Comparison of ENCODE assay signal across 8 cellular contexts in the genomic region with DNA sequence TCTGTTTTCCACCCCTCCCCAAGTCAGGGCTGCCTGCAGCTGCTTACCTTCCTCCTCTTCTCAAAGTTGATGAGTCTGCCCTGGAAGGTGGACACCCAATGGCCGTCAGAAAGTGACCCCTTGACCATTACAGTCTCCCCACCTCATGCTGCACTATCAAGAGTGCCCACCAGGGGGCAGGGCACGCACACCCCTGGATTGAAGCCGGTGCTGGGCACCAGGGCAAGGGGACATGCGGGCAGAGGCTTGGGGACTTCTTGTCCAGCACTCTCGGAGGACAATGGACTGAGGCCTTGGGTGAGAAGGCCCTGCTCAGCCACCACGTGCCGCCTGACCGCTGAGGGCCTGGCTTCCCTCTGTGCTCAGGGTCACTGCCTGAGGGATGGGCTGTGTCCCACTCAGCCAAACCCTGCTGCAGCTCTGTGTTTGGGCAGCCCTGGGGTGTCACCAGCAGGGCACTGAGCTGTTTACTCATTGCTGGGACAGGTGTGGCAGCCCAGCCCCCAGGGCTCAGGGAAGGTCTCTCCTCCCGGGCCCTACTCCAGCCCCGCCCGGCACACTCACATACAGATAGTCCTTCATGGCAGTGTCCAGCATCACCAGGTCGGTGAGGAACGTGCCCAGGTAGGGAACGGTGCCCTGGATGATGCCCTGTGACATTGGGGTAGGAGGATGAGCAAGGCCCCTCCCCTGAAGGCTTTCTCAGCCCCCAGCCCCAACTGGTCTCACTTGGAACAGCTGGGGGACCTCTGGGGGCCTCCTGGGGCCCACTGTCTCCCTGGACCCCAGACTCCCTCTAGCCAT. TPM values are rescaled to one million over a fixed set of nuclear protein-coding genes. Genes with fewer than 3 reads are reported as not detected.
A peak's percentile ranks its signal among the peaks of the same experiment; 100 is the strongest.
DNase-seq lines count a peak whose midpoint lies in the region; ATAC-seq and TF ChIP-seq lines count a peak whose summit lies in the region.

No MANE protein-coding gene starts in this region.

- H3K27me3 ChIP-seq in GM06990 (replicated peaks; ENCODE audit: control insufficient read depth, insufficient read depth, low read length) (no peaks in the 10 kb centered on the region), vagina (no peaks in the 10 kb centered on the region)
- no peaks in the 10 kb centered on the region for H3K27me3 ChIP-seq in naive thymus-derived CD4-positive, alpha-beta T cell (ENCODE audit: control insufficient read depth in 2 of 2, insufficient read depth in 2 of 2, low read length in 2 of 2)

- peak overlapping the region in 1 of 10 donors; percentile 45 for H3K4me3 Mint-ChIP-seq in naive thymus-derived CD4-positive, alpha-beta T cell

- peak; percentile 91 for TF ChIP-seq CTCF in GM06990 (IDR thresholded peaks at IDR 0.05; ENCODE audit: insufficient read depth, low read length, poor library complexity, severe bottlenecking)
- peak; percentile 82 for TF ChIP-seq CTCF in NB4 (IDR thresholded peaks at IDR 0.05; ENCODE audit: low read depth, low read length)
- TF ChIP-seq CTCF in vagina (IDR thresholded peaks at IDR 0.05) = peak; percentile 94 to 98 (median 95)

- POLR2A ChIA-PET in naive thymus-derived CD4-positive, alpha-beta T cell (lab: Charles Lee) = interaction anchor here (0.5 to 2.4 kb wide), 5 partner anchors 15 to 46 kb away, joined by 3 to 13 read pairs (median 4); no protein-coding TSS in a partner anchor

- H3K27me3 Mint-ChIP-seq in naive thymus-derived CD4-positive, alpha-beta T cell = no peaks in the 10 kb centered on the region

- intact Hi-C loops in naive thymus-derived CD4-positive, alpha-beta T cell (cut with micrococcal nuclease) = loop anchor here (1.0 to 2.0 kb wide), 3 partner anchors 17 to 233 kb away; a partner anchor contains a TSS
- intact Hi-C loops in vagina (cut with DNase I) = loop anchor here (1.0 kb wide), 1 partner anchor 41 kb away; no protein-coding TSS in a partner anchor

- DNase-seq in GM06990 (ENCODE audit: extremely low read depth, insufficient read length) (no peak), NB4 (ENCODE audit: low read depth) (peak; percentile 46), activated T-cell treated with anti-CD3 and anti-CD28 coated beads for 4 hours (peak; percentile 37), erythroblast (lab: John Stamatoyannopoulos, UW) (peak; percentile 56 to 76), vagina (ENCODE audit: extremely low spot score in 2 of 2) (no peak), NCI-H2081 treated with DMSO at 0.1 percent for 48 hours (lab: John Stamatoyannopoulos, UW) (no peak)
- DNase-seq in naive thymus-derived CD4-positive, alpha-beta T cell = peak in 8 of 9 donors; percentile 30 to 70 (median 53)

- H3K36me3 ChIP-seq in GM06990 (ENCODE audit: control insufficient read depth, insufficient read depth, low read length) (peaks cover 62% of the 10 kb centered on the region), vagina (peaks cover 12 to 96% of the 10 kb centered on the region in 2 donors)
- H3K36me3 ChIP-seq in naive thymus-derived CD4-positive, alpha-beta T cell (ENCODE audit: control insufficient read depth in 2 of 3, insufficient read depth in 3 of 3, low read length in 3 of 3) = peaks cover 30 to 93% (median 46%) of the 10 kb centered on the region in 3 experiments

- no peaks in the 10 kb centered on the region for H3K9me3 ChIP-seq in naive thymus-derived CD4-positive, alpha-beta T cell (ENCODE audit: control insufficient read depth in 2 of 3, low read length in 3 of 3)
- H3K9me3 ChIP-seq in vagina = no peaks in the 10 kb centered on the region

- peak; percentile 84 for ATAC-seq in naive thymus-derived CD4-positive, alpha-beta T cell
- ATAC-seq in GM21526 (IDR thresholded peaks at IDR 0.05; ENCODE audit: low FRiP score, unreplicated experiment) = no peak

- H3K27ac Mint-ChIP-seq in naive thymus-derived CD4-positive, alpha-beta T cell = peak overlapping the region in 6 of 9 donors; percentile 25 to 82 (median 60)

- peaks cover 13 to 43% (median 20%) of the 10 kb centered on the region in 5 donors for H3K36me3 Mint-ChIP-seq in naive thymus-derived CD4-positive, alpha-beta T cell

- no peaks in the 10 kb centered on the region for H3K4me1 ChIP-seq in naive thymus-derived CD4-positive, alpha-beta T cell (ENCODE audit: control insufficient read depth in 2 of 2, insufficient read depth in 2 of 2, low read length in 2 of 2)
- H3K4me1 ChIP-seq in vagina = peaks cover 8% of the 10 kb centered on the region

- TF ChIP-seq POLR2A in NB4 (IDR thresholded peaks at IDR 0.05; ENCODE audit: extremely low read depth, insufficient read length) (no peak), erythroblast (IDR thresholded peaks at IDR 0.05; ENCODE audit: low read length) (no peak), vagina (IDR thresholded peaks at IDR 0.05) (no peak)

- H3K4me3 ChIP-seq in GM06990 (replicated peaks; ENCODE audit: low read depth, low read length) (no peak overlapping the region), NB4 (ENCODE audit: low read depth, low read length) (no peak overlapping the region), vagina (no peak overlapping the region)
- H3K4me3 ChIP-seq in naive thymus-derived CD4-positive, alpha-beta T cell (ENCODE audit: low read length) = no peak overlapping the region

- H3K9me3 Mint-ChIP-seq in naive thymus-derived CD4-positive, alpha-beta T cell = no peaks in the 10 kb centered on the region

- peaks cover 0 to 4% (median 0%) of the 10 kb centered on the region in 7 donors for H3K4me1 Mint-ChIP-seq in naive thymus-derived CD4-positive, alpha-beta T cell

- no peak overlapping the region for H3K27ac ChIP-seq in naive thymus-derived CD4-positive, alpha-beta T cell (ENCODE audit: low read depth, low read length)
- peak overlapping the region; percentile 31 for H3K27ac ChIP-seq in vagina

- CTCF ChIA-PET in naive thymus-derived CD4-positive, alpha-beta T cell (lab: Charles Lee) = interaction anchor here (0.6 to 10.6 kb wide), 6 partner anchors 28 to 71 kb away, joined by 3 to 161 read pairs (median 4); no protein-coding TSS in a partner anchor

RNA-seq across cellular contexts. Expression of a gene that starts 17.7 kb away (rescaled TPM):
- 100 to 1,000 TPM in 2 of 5 experiments, 10 to 100 TPM in 3; 73.9 to 123 (median 79.7) TPM for total RNA-seq in naive thymus-derived CD4-positive, alpha-beta T cell
- polyA plus RNA-seq in naive thymus-derived CD4-positive, alpha-beta T cell = 10 to 100 TPM; 17.8 to 35.7 TPM
- 85.0 TPM for total RNA-seq in vagina

RNA-seq across cellular contexts. Expression of a gene that starts 41.6 kb away (rescaled TPM):
- total RNA-seq in naive thymus-derived CD4-positive, alpha-beta T cell = 1 to 10 TPM in 3 of 5 experiments, under 1 TPM in 2; 0.32 to 2.3 (median 2.2) TPM
- polyA plus RNA-seq in naive thymus-derived CD4-positive, alpha-beta T cell = not detected
- total RNA-seq in vagina = 0.74 TPM

Comparison
In these comparisons a context has a peak if more than half of its experiments do, and no peak if none do; other contexts are left out.
1. DNase-seq: peak in NB4 (single experiment), activated T-cell treated with anti-CD3 and anti-CD28 coated beads for 4 hours (single experiment), erythroblast (2 of 2) and naive thymus-derived CD4-positive, alpha-beta T cell (8 of 9); none in GM06990 (single experiment), vagina (0 of 2) and NCI-H2081 treated with DMSO at 0.1 percent for 48 hours (single experiment).
2. Peak in every context shown above with its lines, with median percentiles within 50 percentile points of each other: CTCF ChIP-seq.